26 cellular contexts compared by ENCODE assay signal in the genomic region with DNA sequence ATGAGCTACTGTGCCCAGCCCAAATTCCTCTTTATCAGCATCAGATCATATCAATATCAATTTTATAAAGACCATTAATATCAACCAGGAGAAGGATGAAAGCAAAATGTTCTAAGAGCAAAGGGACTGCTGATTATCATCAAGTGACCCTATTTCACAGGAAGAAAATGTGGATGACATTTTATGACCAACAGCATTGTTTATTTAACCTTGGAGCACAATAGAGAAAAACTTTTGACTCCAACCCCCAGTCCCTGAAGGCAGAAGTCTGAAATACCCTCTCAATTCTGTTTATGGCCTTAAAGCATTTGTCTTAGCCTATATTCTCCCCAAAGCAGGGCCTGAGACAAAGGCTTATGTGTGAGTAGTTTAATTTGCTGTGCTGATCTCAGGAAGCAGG.
"Had no signal": no experiment of that assay in that cellular context is flagged by ENCODE, and none has a peak within 500 bp of the region (broad histone marks: within the 10 kb centered on the region; RNA-seq: fewer than 3 reads in every experiment).

No MANE protein-coding gene starts in this region.

- H3K9me3 Mint-ChIP-seq: immature natural killer cell; mesothelial cell of epicardium; naive B cell; natural killer cell; stimulated activated effector memory CD8-positive, alpha-beta T cell treated with anti-CD3 and anti-CD28 coated beads, Interleukin-12 subunit alpha, Interleukin-12 subunit beta, amount 100 ng/mL, for 72 hours had no signal

- H3K36me3 ChIP-seq: heart left ventricle, left ventricle myocardium inferior, ovary, right atrium auricular region, stomach, thyroid gland, transverse colon, vagina had no signal

- H3K27me3 Mint-ChIP-seq: naive B cell, progenitor cell of endocrine pancreas had no signal

- H3K4me1 Mint-ChIP-seq: immature natural killer cell; mesothelial cell of epicardium; naive B cell; natural killer cell; stimulated activated effector memory CD8-positive, alpha-beta T cell treated with anti-CD3 and anti-CD28 coated beads, Interleukin-12 subunit alpha, Interleukin-12 subunit beta, amount 100 ng/mL, for 72 hours had no signal

- H3K4me1 ChIP-seq: testis, transverse colon, vagina had no signal

- H3K36me3 Mint-ChIP-seq: immature natural killer cell; naive B cell; natural killer cell; stimulated activated effector memory CD8-positive, alpha-beta T cell treated with anti-CD3 and anti-CD28 coated beads, Interleukin-12 subunit alpha, Interleukin-12 subunit beta, amount 100 ng/mL, for 72 hours had no signal

- ATAC-seq: natural killer cell; stimulated activated effector memory CD8-positive, alpha-beta T cell treated with anti-CD3 and anti-CD28 coated beads, Interleukin-12 subunit alpha, Interleukin-12 subunit beta, amount 100 ng/mL, for 72 hours had no signal

- H3K27ac ChIP-seq: heart left ventricle, left ventricle myocardium inferior, ovary, right atrium auricular region, skin epidermis, stomach, testis, thyroid gland, transverse colon, vagina had no signal

- H3K27me3 ChIP-seq: heart left ventricle, ovary, right atrium auricular region, stomach, testis, thyroid gland, transverse colon, vagina had no signal

- H3K4me3 Mint-ChIP-seq: immature natural killer cell; mesothelial cell of epicardium; naive B cell; natural killer cell; stimulated activated effector memory CD8-positive, alpha-beta T cell treated with anti-CD3 and anti-CD28 coated beads, Interleukin-12 subunit alpha, Interleukin-12 subunit beta, amount 100 ng/mL, for 72 hours had no signal

- DNase-seq: heart left ventricle; hypothalamus; immature natural killer cell; kidney; left ventricle myocardium inferior; mesendoderm; naive B cell; natural killer cell; ovary; stimulated activated CD4-positive, alpha-beta T cell treated with anti-CD3 and anti-CD28 coated beads, Interleukin-12 subunit alpha, Interleukin-12 subunit beta, amount 100 ng/mL, for 4 hours; stimulated activated CD4-positive, alpha-beta T cell treated with anti-CD3 and anti-CD28 coated beads, Interleukin-15, amount 100 ng/mL, for 24 hours; stimulated activated CD4-positive, alpha-beta T cell treated with anti-CD3 and anti-CD28 coated beads, Interleukin-2, amount 100 ng/mL, for 24 hours; stimulated activated CD4-positive, alpha-beta T cell treated with anti-CD3 and anti-CD28 coated beads, Interleukin-4, amount 100 ng/mL, for 1 hour; stimulated activated naive CD4-positive, alpha-beta T cell treated with Interleukin-2 at 50 U/mL for 16 hours; stomach; testis; thyroid gland; transverse colon had no signal

- FAIRE-seq: islet of Langerhans, kidney had no signal

- H3K4me3 ChIP-seq: heart left ventricle, left ventricle myocardium inferior, lung, ovary, right atrium auricular region, skin epidermis, stomach, testis, thyroid gland, transverse colon, vagina had no signal

- H3K27ac Mint-ChIP-seq: immature natural killer cell; mesothelial cell of epicardium; naive B cell; natural killer cell; progenitor cell of endocrine pancreas; stimulated activated effector memory CD8-positive, alpha-beta T cell treated with anti-CD3 and anti-CD28 coated beads, Interleukin-12 subunit alpha, Interleukin-12 subunit beta, amount 100 ng/mL, for 72 hours had no signal

- H3K9me3 ChIP-seq: heart left ventricle, left ventricle myocardium inferior, ovary, right atrium auricular region, stomach, testis, thyroid gland, transverse colon, vagina had no signal
